In genomic region chr2:147879846-147880245, GRCh38 we compare ENCODE assay signal across 9 cellular contexts.
"Had no signal": no experiment of that assay in that cellular context is flagged by ENCODE, and none has a peak within 500 bp of the region (broad histone marks: within the 10 kb centered on the region; RNA-seq: fewer than 3 reads in every experiment).

No MANE protein-coding gene starts in this region.

- H3K36me3 ChIP-seq: HAP-1 had no signal

- H3K27ac Mint-ChIP-seq: HFFc6, IgD-negative memory B cell had no signal

- DNase-seq: GM23248, GOT3, H7, HFFc6 had no signal

- H3K27ac ChIP-seq: GM23248, HL-60 had no signal

- H3K36me3 Mint-ChIP-seq: IgD-negative memory B cell had no signal

- H3K4me3 ChIP-seq: GM23248, HAP-1 had no signal

- H3K9me3 ChIP-seq: HAP-1 had no signal

- H3K27me3 Mint-ChIP-seq: IgD-negative memory B cell had no signal

- H3K4me3 Mint-ChIP-seq: HFFc6, IgD-negative memory B cell had no signal

- H2AFZ ChIP-seq: GM23248 had no signal

- ATAC-seq: HCT116, HepG2 had no signal

- FAIRE-seq: HepG2 had no signal

- H3K4me1 ChIP-seq: HAP-1 had no signal
